In genomic region chr12:130447655-130447965, GRCh38 we compare ENCODE assay signal across 8 cellular contexts.
"Had no signal": no experiment of that assay in that cellular context is flagged by ENCODE, and none has a peak within 500 bp of the region (broad histone marks: within the 10 kb centered on the region; RNA-seq: fewer than 3 reads in every experiment).

No MANE protein-coding gene starts in this region.

- H3K4me3 ChIP-seq: GM12878 had no signal

- FAIRE-seq: G401.6, GM12878, GM12891, GM12892, GM18507, GM19239 had no signal

- ATAC-seq: GM12878 had no signal

- DNase-seq: GDM1, GF-D8 had no signal
